Comparison of ENCODE assay signal across 22 cellular contexts in genomic region chr5:107320851-107321250, GRCh38.
"Had no signal": no experiment of that assay in that cellular context is flagged by ENCODE, and none has a peak within 500 bp of the region (broad histone marks: within the 10 kb centered on the region; RNA-seq: fewer than 3 reads in every experiment).

No MANE protein-coding gene starts in this region.

- DNase-seq: activated CD4-positive, alpha-beta memory T cell treated with anti-CD3 and anti-CD28 coated beads for 36 hours; activated CD4-positive, alpha-beta T cell treated with anti-CD3 and anti-CD28 coated beads for 1 hour; activated CD4-positive, alpha-beta T cell treated with anti-CD3 and anti-CD28 coated beads, Interleukin-2, amount 10 ng/mL, durations not matched to agents 24 days and 14 days; activated CD8-positive, alpha-beta memory T cell treated with anti-CD3 and anti-CD28 coated beads for 24 hours; activated gamma-delta T cell; activated naive CD4-positive, alpha-beta T cell treated with anti-CD3 and anti-CD28 coated beads for 36 hours; activated T-cell treated with anti-CD3 and anti-CD28 coated beads, Interleukin-2, amount 50 U/mL, for 4 hours; amygdala; brain microvascular endothelial cell; caudate nucleus; KG1; NCI-H1048; NCI-H146; NCI-H187 treated with DMSO at 0.1 percent for 48 hours; NCI-H2081 treated with DMSO at 0.1 percent for 48 hours; NCI-H446; NCI-H524; PC-9; SHP77 treated with DMSO at 0.1 percent for 48 hours; T-helper 17 cell; T-helper 9 cell had no signal

- H2AFZ ChIP-seq: PC-9 had no signal

- H3K27me3 ChIP-seq: brain microvascular endothelial cell had no signal

- H3K27ac ChIP-seq: brain microvascular endothelial cell, PC-9 had no signal

- H3K4me3 ChIP-seq: PC-9 had no signal

- H3K36me3 ChIP-seq: brain microvascular endothelial cell had no signal

- H3K4me2 ChIP-seq: PC-9 had no signal

- ATAC-seq: activated T-cell treated with anti-CD3 and anti-CD28 coated beads, Interleukin-2, amount 50 U/mL, for 4 hours; T-helper 17 cell; WTC11 had no signal
